ENCODE assay signal across 11 cellular contexts in genomic region chr2:236546561-236546961, GRCh38. TPM values are rescaled to one million over a fixed set of nuclear protein-coding genes. Genes with fewer than 3 reads are reported as not detected.
DNase-seq lines count a peak whose midpoint lies in the region; ATAC-seq, FAIRE-seq and TF ChIP-seq lines count a peak whose summit lies in the region.
"Had no signal": no experiment of that assay in that cellular context is flagged by ENCODE, and none has a peak within 500 bp of the region (broad histone marks: within the 10 kb centered on the region; RNA-seq: fewer than 3 reads in every experiment).

No MANE protein-coding gene starts in this region.

- peaks cover 3% of the 10 kb centered on the region for H3K9me3 Mint-ChIP-seq in activated naive CD8-positive, alpha-beta T cell treated with anti-CD3 and anti-CD28 coated beads, Interleukin-2, amount 10 ng/mL, durations not matched to agents 7 days and 5 days
- H3K9me3 Mint-ChIP-seq in stimulated activated naive CD8-positive, alpha-beta T cell treated with anti-CD3 and anti-CD28 coated beads, Interleukin-15, amount 100 ng/mL, for 72 hours = peaks cover 6 to 8% of the 10 kb centered on the region in 2 donors

- TF ChIP-seq POLR2A in right lobe of liver (IDR thresholded peaks at IDR 0.05) (no peak), HepG2 (IDR thresholded peaks at IDR 0.05; ENCODE audit: insufficient read depth in 1 of 2, low read depth in 2 of 2, low read length in 2 of 2) (no peak)

- in situ Hi-C loops in HepG2 (cut with HindIII; ENCODE audit: extremely low pct_ligation_motif_present, low pct_unique_long_range_greater_than_20kb) = no loop called here

- H4K20me1 ChIP-seq in HepG2 (ENCODE audit: insufficient read depth, low read length) (no peaks in the 10 kb centered on the region), OCI-LY7 (ENCODE audit: insufficient read depth, low read length) (no peaks in the 10 kb centered on the region)

- no peaks in the 10 kb centered on the region for H3K79me2 ChIP-seq in HepG2 (ENCODE audit: insufficient read depth, low read length)
- no peaks in the 10 kb centered on the region for H3K79me2 ChIP-seq in OCI-LY7 (ENCODE audit: insufficient read depth, low read depth, low read length)

- ATAC-seq in right lobe of liver (peak; percentile 32 to 47 (median 42)), HepG2 (no peak), HG03469 (IDR thresholded peaks at IDR 0.05; ENCODE audit: unreplicated experiment) (no peak), GM21717 (IDR thresholded peaks at IDR 0.05; ENCODE audit: unreplicated experiment) (no peak)
- peak; percentile 89 for ATAC-seq in activated naive CD8-positive, alpha-beta T cell treated with anti-CD3 and anti-CD28 coated beads, Interleukin-2, amount 10 ng/mL, durations not matched to agents 7 days and 5 days (ENCODE audit: low read depth)
- peak; percentile 85 for ATAC-seq in stimulated activated naive CD8-positive, alpha-beta T cell treated with anti-CD3 and anti-CD28 coated beads, Interleukin-15, amount 100 ng/mL, for 72 hours
- ATAC-seq: body of pancreas had no signal

- no peaks in the 10 kb centered on the region for H3K27me3 ChIP-seq in right lobe of liver
- H3K27me3 ChIP-seq in HepG2 (ENCODE audit: control insufficient read depth in 1 of 2, insufficient read depth in 2 of 2, low read length in 2 of 2) = peaks cover 0 to 33% of the 10 kb centered on the region in 2 experiments; a peak in 4 of 5 replicates
- H3K27me3 ChIP-seq: body of pancreas had no signal

- H3K36me3 ChIP-seq in right lobe of liver = no peaks in the 10 kb centered on the region
- H3K36me3 ChIP-seq in HepG2 (replicated peaks in 1 of 2; ENCODE audit: control insufficient read depth in 1 of 2, insufficient read depth in 2 of 2, low read length in 2 of 2) = no peaks in the 10 kb centered on the region
- no peaks in the 10 kb centered on the region for H3K36me3 ChIP-seq in OCI-LY7 (ENCODE audit: insufficient read depth, low read length)

- H3K27ac Mint-ChIP-seq in activated naive CD8-positive, alpha-beta T cell treated with anti-CD3 and anti-CD28 coated beads, Interleukin-2, amount 10 ng/mL, durations not matched to agents 7 days and 5 days = peak overlapping the region; percentile 97
- H3K27ac Mint-ChIP-seq in stimulated activated naive CD8-positive, alpha-beta T cell treated with anti-CD3 and anti-CD28 coated beads, Interleukin-15, amount 100 ng/mL, for 72 hours = peak overlapping the region; percentile 76 to 95

- no peak for TF ChIP-seq EP300 in HepG2 (IDR thresholded peaks at IDR 0.05; ENCODE audit: low read depth in 2 of 2, low read length in 2 of 2)
- TF ChIP-seq EP300 in HepG2 (CRISPR knock-in tag; IDR thresholded peaks at IDR 0.05; ENCODE audit: borderline replicate concordance) = no peak

- no peak overlapping the region for H3K9ac ChIP-seq in HepG2 (ENCODE audit: insufficient read depth, low read depth, low read length)

- FAIRE-seq in HepG2 (lab: Jason Lieb, UNC) = no peak

- DNase-seq in right lobe of liver (no peak), HepG2 (ENCODE audit: low spot score) (no peak), OCI-LY7 (ENCODE audit: low spot score) (peak; percentile 79), Ammon's horn (ENCODE audit: low spot score) (no peak)
- peak; percentile 64 for DNase-seq in activated naive CD8-positive, alpha-beta T cell treated with anti-CD3 and anti-CD28 coated beads, Interleukin-2, amount 10 ng/mL, durations not matched to agents 7 days and 5 days
- peak; percentile 30 to 56 for DNase-seq in stimulated activated naive CD8-positive, alpha-beta T cell treated with anti-CD3 and anti-CD28 coated beads, Interleukin-15, amount 100 ng/mL, for 72 hours
- DNase-seq: body of pancreas, kidney glomerular epithelial cell, NCI-H1092 treated with DMSO at 0.1 percent for 48 hours had no signal

- no peak for TF ChIP-seq RAD21 in HepG2 (CRISPR knock-in tag; IDR thresholded peaks at IDR 0.05)

- H3K9me3 ChIP-seq in right lobe of liver = no peaks in the 10 kb centered on the region
- no peaks in the 10 kb centered on the region for H3K9me3 ChIP-seq in HepG2 (ENCODE audit: low read length)
- H3K9me3 ChIP-seq in OCI-LY7 (ENCODE audit: low read length) = 0 out of 2 replicates have a peak, but pooled peaks cover 4% of the 10 kb centered on the region
- H3K9me3 ChIP-seq: body of pancreas had no signal

- H3K27me3 Mint-ChIP-seq in activated naive CD8-positive, alpha-beta T cell treated with anti-CD3 and anti-CD28 coated beads, Interleukin-2, amount 10 ng/mL, durations not matched to agents 7 days and 5 days = no peaks in the 10 kb centered on the region
- no peaks in the 10 kb centered on the region for H3K27me3 Mint-ChIP-seq in stimulated activated naive CD8-positive, alpha-beta T cell treated with anti-CD3 and anti-CD28 coated beads, Interleukin-15, amount 100 ng/mL, for 72 hours

- H3K4me3 Mint-ChIP-seq in activated naive CD8-positive, alpha-beta T cell treated with anti-CD3 and anti-CD28 coated beads, Interleukin-2, amount 10 ng/mL, durations not matched to agents 7 days and 5 days = peak overlapping the region; percentile 82
- peak overlapping the region; percentile 71 to 79 for H3K4me3 Mint-ChIP-seq in stimulated activated naive CD8-positive, alpha-beta T cell treated with anti-CD3 and anti-CD28 coated beads, Interleukin-15, amount 100 ng/mL, for 72 hours

- H2AFZ ChIP-seq in HepG2 (ENCODE audit: low read length) (no peak overlapping the region), OCI-LY7 (ENCODE audit: low read length) (peak overlapping the region; percentile 82)

- no peaks in the 10 kb centered on the region for H3K4me1 ChIP-seq in right lobe of liver
- H3K4me1 ChIP-seq in HepG2 (ENCODE audit: insufficient read depth, low read length) = no peaks in the 10 kb centered on the region
- peaks cover 56% of the 10 kb centered on the region for H3K4me1 ChIP-seq in OCI-LY7 (ENCODE audit: insufficient read depth, low read length, poor library complexity, severe bottlenecking)
- H3K4me1 ChIP-seq: body of pancreas had no signal

- intact Hi-C loops in right lobe of liver (cut with DNase I) = no loop called here
- intact Hi-C loops in HepG2 (cut with micrococcal nuclease; ENCODE audit: unreplicated experiment) = no loop called here
- intact Hi-C loops in OCI-LY7 (cut with micrococcal nuclease; ENCODE audit: unreplicated experiment) = loop anchor here (5.0 kb wide), 1 partner anchor 611 kb away; no protein-coding TSS in a partner anchor

- peaks cover 71% of the 10 kb centered on the region for H3K4me1 Mint-ChIP-seq in activated naive CD8-positive, alpha-beta T cell treated with anti-CD3 and anti-CD28 coated beads, Interleukin-2, amount 10 ng/mL, durations not matched to agents 7 days and 5 days
- peaks cover 97% of the 10 kb centered on the region for H3K4me1 Mint-ChIP-seq in stimulated activated naive CD8-positive, alpha-beta T cell treated with anti-CD3 and anti-CD28 coated beads, Interleukin-15, amount 100 ng/mL, for 72 hours

- H3K27ac ChIP-seq in right lobe of liver (no peak overlapping the region), HepG2 (ENCODE audit: extremely low read length, insufficient read depth, low read length) (no peak overlapping the region), OCI-LY7 (ENCODE audit: low read depth, low read length, poor library complexity, severe bottlenecking) (peak overlapping the region; percentile 94)
- H3K27ac ChIP-seq: body of pancreas had no signal

- H3K36me3 Mint-ChIP-seq in activated naive CD8-positive, alpha-beta T cell treated with anti-CD3 and anti-CD28 coated beads, Interleukin-2, amount 10 ng/mL, durations not matched to agents 7 days and 5 days = peaks cover 57% of the 10 kb centered on the region

- 58% methylated on average over 3 of the region's 7 CpGs for WGBS in right lobe of liver (ENCODE audit: insufficient coverage, low coverage, low lambda C conversion rate, missing lambda C conversion rate)
- 4% methylated on average over 7 of the region's 7 CpGs for WGBS in HepG2 (ENCODE audit: low lambda C conversion rate)

- CTCF ChIA-PET in HepG2 (lab: Yijun Ruan, JAX; ENCODE audit: low intra/inter-chr PET ratio, low total read pairs) = no interaction called here
- CTCF ChIA-PET in OCI-LY7 (lab: Charles Lee; ENCODE audit: unreplicated experiment) = interaction anchor here (1.0 kb wide), 1 partner anchor 34 kb away, joined by 4 read pairs; no protein-coding TSS in a partner anchor

- no peak overlapping the region for H3K4me3 ChIP-seq in right lobe of liver
- H3K4me3 ChIP-seq in HepG2 (replicated peaks in 1 of 3; ENCODE audit: insufficient read depth in 1 of 3, low read depth in 2 of 3, low read length in 3 of 3) = no peak overlapping the region
- peak overlapping the region; percentile 48 for H3K4me3 ChIP-seq in OCI-LY7 (ENCODE audit: low read depth, low read length, poor library complexity, severe bottlenecking)
- H3K4me3 ChIP-seq: body of pancreas had no signal

- H3K4me2 ChIP-seq in HepG2 (ENCODE audit: low read depth, low read length) = no peak overlapping the region
- peak overlapping the region; percentile 74 for H3K4me2 ChIP-seq in OCI-LY7 (ENCODE audit: low read length)

- BruUV-seq in HepG2 (replicated peaks; lab: Mats Ljungman, UMichigan) = no TSS peak
- no TSS peak for BruUV-seq in OCI-LY7 (replicated peaks; lab: Mats Ljungman, UMichigan)

- POLR2A ChIA-PET in HepG2 (lab: Yijun Ruan, JAX) = no interaction called here
- POLR2A ChIA-PET in OCI-LY7 (lab: Charles Lee) = interaction anchor here (0.9 to 1.2 kb wide), 3 partner anchors 15 to 540 kb away, joined by 3 to 5 read pairs (median 3); partner anchors contain the start of gene COPS8
- POLR2A ChIA-PET in activated naive CD8-positive, alpha-beta T cell treated with anti-CD3 and anti-CD28 coated beads, Interleukin-2, amount 10 ng/mL, durations not matched to agents 7 days and 5 days (lab: Charles Lee) = interaction anchor here (1.0 to 3.1 kb wide), 8 partner anchors 9 to 34 kb away, joined by 4 to 39 read pairs (median 6); partner anchors contain the start of gene ACKR3

- no peaks in the 10 kb centered on the region for H3K9me2 ChIP-seq in OCI-LY7 (ENCODE audit: insufficient read depth, low read length)

- no peak for TF ChIP-seq CTCF in right lobe of liver (IDR thresholded peaks at IDR 0.05)
- no peak for TF ChIP-seq CTCF in HepG2 (CRISPR knock-in tag; IDR thresholded peaks at IDR 0.05)
- TF ChIP-seq CTCF in OCI-LY7 (conservative IDR thresholded peaks at IDR 0.05; ENCODE audit: low read length) = no peak

RNA-seq across cellular contexts. Expression of gene ACKR3, which starts 23.1 kb away (rescaled TPM):
- 10 to 100 TPM in 2 of 6 experiments, 1 to 10 TPM in 3, under 1 TPM in 1; 0.66 to 57.0 (median 4.7) TPM for total RNA-seq in right lobe of liver
- total RNA-seq in HepG2 (2016; rRNA removed; fragmentation: Illumina TruSeq; extraction: Trizol) = not detected in 2 replicates
- total RNA-seq in HepG2 (2016; cell fraction: cytosol; rRNA removed; fragmentation: Illumina TruSeq; extraction: Trizol; ENCODE audit: low read depth) = not detected in 2 replicates
- not detected in 2 replicates for total RNA-seq in HepG2 (2016; cell fraction: insoluble cytoplasmic fraction; rRNA removed; fragmentation: Illumina TruSeq; extraction: Trizol)
- total RNA-seq in HepG2 (2016; cell fraction: membrane; rRNA removed; fragmentation: Illumina TruSeq; extraction: Trizol) = not detected in 2 replicates
- total RNA-seq in HepG2 (2016; cell fraction: nucleus; rRNA removed; fragmentation: Illumina TruSeq; extraction: Trizol) = not detected in 2 replicates
- polyA plus RNA-seq in HepG2 (2011; rRNA removed) = 0.04 TPM in 1 of 2 replicates, not detected in the other
- polyA plus RNA-seq in HepG2 (2011; cell fraction: cytosol; rRNA removed) = 0.03 TPM in 1 of 2 replicates, not detected in the other
- polyA plus RNA-seq in HepG2 (2011; cell fraction: nucleus; rRNA removed) = 0.23 TPM in 1 of 2 replicates, not detected in the other
- polyA plus RNA-seq in HepG2 (2012) = not detected in 2 replicates
- polyA plus RNA-seq in HepG2 (2016; cell fraction: cytosol; fragmentation: Illumina TruSeq; extraction: Trizol; ENCODE audit: low read depth) = not detected in 2 replicates
- not detected in 2 replicates for polyA plus RNA-seq in HepG2 (2016; cell fraction: insoluble cytoplasmic fraction; fragmentation: Illumina TruSeq; extraction: Trizol; ENCODE audit: low read depth)
- polyA plus RNA-seq in HepG2 (2016; cell fraction: membrane; fragmentation: Illumina TruSeq; extraction: Trizol; ENCODE audit: low read depth) = not detected in 2 replicates
- not detected in 2 replicates for polyA plus RNA-seq in HepG2 (2016; cell fraction: nucleus; fragmentation: Illumina TruSeq; extraction: Trizol; ENCODE audit: insufficient read depth, low read depth)
- polyA minus RNA-seq in HepG2 (2011; rRNA and poly(A)+ RNA removed; ENCODE audit: low replicate concordance) = 9.1 TPM in 1 of 2 replicates, not detected in the other
- not detected in 2 replicates for polyA minus RNA-seq in HepG2 (2011; cell fraction: cytosol; rRNA and poly(A)+ RNA removed)
- polyA minus RNA-seq in HepG2 (2011; cell fraction: nucleus; rRNA and poly(A)+ RNA removed) = not detected in 2 replicates
- 1.5 and 2.1 TPM in 2 replicates for total RNA-seq in OCI-LY7 (2014; rRNA removed; shearing (Covaris generic))
- total RNA-seq in OCI-LY7 (2022) = 0.33 and 0.46 TPM in 2 replicates
- 1 to 10 TPM; 4.4 to 4.5 TPM for total RNA-seq in activated naive CD8-positive, alpha-beta T cell treated with anti-CD3 and anti-CD28 coated beads, Interleukin-2, amount 10 ng/mL, durations not matched to agents 7 days and 5 days

Comparison
In these comparisons a context has a peak if more than half of its experiments do, and no peak if none do; other contexts are left out.
1. ATAC-seq: peak in right lobe of liver (4 of 4), activated naive CD8-positive, alpha-beta T cell treated with anti-CD3 and anti-CD28 coated beads, Interleukin-2, amount 10 ng/mL, durations not matched to agents 7 days and 5 days (single experiment) and stimulated activated naive CD8-positive, alpha-beta T cell treated with anti-CD3 and anti-CD28 coated beads, Interleukin-15, amount 100 ng/mL, for 72 hours (single experiment); none in HepG2 (single experiment), HG03469 (single experiment) and GM21717 (single experiment).
2. DNase-seq: peak in OCI-LY7 (single experiment), activated naive CD8-positive, alpha-beta T cell treated with anti-CD3 and anti-CD28 coated beads, Interleukin-2, amount 10 ng/mL, durations not matched to agents 7 days and 5 days (single experiment) and stimulated activated naive CD8-positive, alpha-beta T cell treated with anti-CD3 and anti-CD28 coated beads, Interleukin-15, amount 100 ng/mL, for 72 hours (2 of 2); none in right lobe of liver (0 of 3), HepG2 (single experiment) and Ammon's horn (single experiment).